14 cellular contexts compared by ENCODE assay signal in the genomic region with DNA sequence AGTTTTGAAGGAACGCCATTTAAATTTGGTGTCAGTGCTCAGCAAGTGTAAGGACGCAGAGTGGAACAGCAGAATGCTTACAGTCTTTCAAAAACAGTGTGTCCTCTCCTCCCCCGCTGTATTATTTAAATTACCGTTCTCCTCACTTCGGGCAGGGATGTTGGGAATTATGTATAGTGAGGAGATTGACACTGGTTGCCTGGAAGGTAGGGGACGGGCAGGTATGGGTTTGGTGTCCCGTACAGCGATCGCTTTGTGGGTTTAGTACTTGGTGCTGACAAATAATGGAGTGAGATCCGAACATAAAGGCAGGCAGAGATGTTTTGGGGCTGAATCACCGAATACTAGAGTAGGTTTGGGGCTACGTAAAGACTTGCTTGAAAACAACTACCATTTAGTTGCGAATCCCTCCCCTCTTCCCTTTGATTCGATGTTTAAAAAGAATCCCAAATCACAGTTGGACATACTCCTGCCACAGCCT. TPM values are rescaled to one million over a fixed set of nuclear protein-coding genes. Genes with fewer than 3 reads are reported as not detected.
DNase-seq lines count a peak whose midpoint lies in the region; ATAC-seq, FAIRE-seq and TF ChIP-seq lines count a peak whose summit lies in the region.
"Had no signal": no experiment of that assay in that cellular context is flagged by ENCODE, and none has a peak within 500 bp of the region (broad histone marks: within the 10 kb centered on the region; RNA-seq: fewer than 3 reads in every experiment).

No MANE protein-coding gene starts in this region.

- no peaks in the 10 kb centered on the region for H3K9me3 ChIP-seq in ovary

- no peaks in the 10 kb centered on the region for H3K36me3 ChIP-seq in ovary

- WGBS in ovary, 3 donors: 15 to 18% (median 15%) methylated on average over 14 of the region's 14 CpGs

- peak overlapping the region; percentile 33 for H3K27ac Mint-ChIP-seq in activated T-helper 2 cell treated with anti-CD3 and anti-CD28 coated beads, Interferon-gamma antibody, Interleukin-2, Interleukin-4, amounts not matched to agents 10 μg/mL and 5 μg/mL and 100 μg/mL, durations not matched to agents 14 hours and 24 hours and 36 hours
- no peak overlapping the region for H3K27ac Mint-ChIP-seq in mesothelial cell of epicardium

- no peaks in the 10 kb centered on the region for H3K9me3 Mint-ChIP-seq in activated T-helper 2 cell treated with anti-CD3 and anti-CD28 coated beads, Interferon-gamma antibody, Interleukin-2, Interleukin-4, amounts not matched to agents 10 μg/mL and 5 μg/mL and 100 μg/mL, durations not matched to agents 14 hours and 24 hours and 36 hours
- peaks cover 4% of the 10 kb centered on the region for H3K9me3 Mint-ChIP-seq in mesothelial cell of epicardium

- TF ChIP-seq CTCF in GM13977 (IDR thresholded peaks at IDR 0.05; ENCODE audit: extremely low read depth, insufficient read depth, missing control alignments) (no peak), mesothelial cell of epicardium (IDR thresholded peaks at IDR 0.05; ENCODE audit: unreplicated experiment) (no peak), ovary (IDR thresholded peaks at IDR 0.05) (no peak)

- H3K4me3 ChIP-seq in ovary: no peak overlapping the region

- peak overlapping the region; percentile 82 for H3K4me3 Mint-ChIP-seq in activated T-helper 2 cell treated with anti-CD3 and anti-CD28 coated beads, Interferon-gamma antibody, Interleukin-2, Interleukin-4, amounts not matched to agents 10 μg/mL and 5 μg/mL and 100 μg/mL, durations not matched to agents 14 hours and 24 hours and 36 hours (ENCODE audit: low read depth)
- peak overlapping the region; percentile 71 for H3K4me3 Mint-ChIP-seq in mesothelial cell of epicardium

- intact Hi-C loops in activated T-helper 2 cell treated with anti-CD3 and anti-CD28 coated beads, Interferon-gamma antibody, Interleukin-2, Interleukin-4, amounts not matched to agents 10 μg/mL and 5 μg/mL and 100 μg/mL, durations not matched to agents 14 hours and 24 hours and 36 hours (cut with micrococcal nuclease): loop anchor here (5.0 to 10.0 kb wide), 2 partner anchors 69 to 162 kb away; no protein-coding TSS in a partner anchor
- intact Hi-C loops in ovary (cut with DNase I): loop anchor here in 2 of 4 donors (5.0 to 10.0 kb wide), 2 partner anchors 692 to 694 kb away; no protein-coding TSS in a partner anchor

- peak; percentile 33 for DNase-seq in 8988T
- DNase-seq in GM13977 (ENCODE audit: low spot score): peak; percentile 20
- no peak for DNase-seq in activated T-helper 2 cell treated with anti-CD3 and anti-CD28 coated beads, Interferon-gamma antibody, Interleukin-2, Interleukin-4, amounts not matched to agents 10 μg/mL and 5 μg/mL and 100 μg/mL, durations not matched to agents 14 hours and 24 hours and 36 hours (ENCODE audit: low spot score)
- DNase-seq in mesothelial cell of epicardium (ENCODE audit: low spot score in 2 of 2, unreplicated experiment in 2 of 2): no peak
- DNase-seq in ovary: no peak
- no peak for DNase-seq in HTR-8/SVneo (ENCODE audit: insufficient read length, low spot score)
- DNase-seq in NCI-H2029 treated with DMSO at 0.1 percent for 48 hours (lab: John Stamatoyannopoulos, UW): no peak
- DNase-seq: amniotic stem cell, COR-L47, NCI-H1092 had no signal

- no peak for ATAC-seq in GM21390 (IDR thresholded peaks at IDR 0.05; ENCODE audit: unreplicated experiment)
- ATAC-seq: left lobe of liver had no signal

- peaks cover 29% of the 10 kb centered on the region for H3K4me1 Mint-ChIP-seq in activated T-helper 2 cell treated with anti-CD3 and anti-CD28 coated beads, Interferon-gamma antibody, Interleukin-2, Interleukin-4, amounts not matched to agents 10 μg/mL and 5 μg/mL and 100 μg/mL, durations not matched to agents 14 hours and 24 hours and 36 hours (ENCODE audit: low read depth)
- peaks cover 25% of the 10 kb centered on the region for H3K4me1 Mint-ChIP-seq in mesothelial cell of epicardium

- FAIRE-seq in HTR-8/SVneo (lab: Jason Lieb, UNC): no peak
- FAIRE-seq: GM18507 had no signal

- in situ Hi-C loops in GM13977 (cut with MboI; ENCODE audit: low pct_unique_long_range_greater_than_20kb, low sequenced_read_pairs, unreplicated experiment): loop anchor here (10.0 kb wide), 1 partner anchor 812 kb away; no protein-coding TSS in a partner anchor

- H3K27me3 Mint-ChIP-seq in activated T-helper 2 cell treated with anti-CD3 and anti-CD28 coated beads, Interferon-gamma antibody, Interleukin-2, Interleukin-4, amounts not matched to agents 10 μg/mL and 5 μg/mL and 100 μg/mL, durations not matched to agents 14 hours and 24 hours and 36 hours (ENCODE audit: low read depth): peaks cover 59% of the 10 kb centered on the region
- H3K27me3 Mint-ChIP-seq in mesothelial cell of epicardium (ENCODE audit: low read depth): peaks cover 88% of the 10 kb centered on the region

- no peak overlapping the region for H3K27ac ChIP-seq in ovary
- H3K27ac ChIP-seq: epithelial cell of prostate had no signal

- TF ChIP-seq POLR2A in ovary (IDR thresholded peaks at IDR 0.05): no peak

- TF ChIP-seq EP300 in ovary (IDR thresholded peaks at IDR 0.05): no peak

- peaks cover 10% of the 10 kb centered on the region for H3K36me3 Mint-ChIP-seq in activated T-helper 2 cell treated with anti-CD3 and anti-CD28 coated beads, Interferon-gamma antibody, Interleukin-2, Interleukin-4, amounts not matched to agents 10 μg/mL and 5 μg/mL and 100 μg/mL, durations not matched to agents 14 hours and 24 hours and 36 hours (ENCODE audit: low read depth)
- H3K36me3 Mint-ChIP-seq in mesothelial cell of epicardium: no peaks in the 10 kb centered on the region

- peaks cover 9% of the 10 kb centered on the region for H3K27me3 ChIP-seq in ovary

- peaks cover 13% of the 10 kb centered on the region for H3K4me1 ChIP-seq in ovary (ENCODE audit: insufficient read depth)

RNA-seq across cellular contexts. Expression of a gene that starts 2.1 kb away (rescaled TPM):
- not detected in 2 replicates for total RNA-seq in activated T-helper 2 cell treated with anti-CD3 and anti-CD28 coated beads, Interferon-gamma antibody, Interleukin-2, Interleukin-4, amounts not matched to agents 10 μg/mL and 5 μg/mL and 100 μg/mL, durations not matched to agents 14 hours and 24 hours and 36 hours
- total RNA-seq in mesothelial cell of epicardium: 1.3 to 1.4 TPM (median 1.3 TPM) in 3 replicates
- total RNA-seq in ovary: 1 to 10 TPM in 1 of 7 donors, under 1 TPM in 5, not detected in 1; 0.10 to 1.4 (median 0.49) TPM
- polyA plus RNA-seq in ovary: under 1 TPM; 0.10 to 0.21 TPM
- total RNA-seq: left lobe of liver had no signal

Comparison
In these comparisons a context has a peak if more than half of its experiments do, and no peak if none do; other contexts are left out.
1. DNase-seq: peak in 8988T (single experiment) and GM13977 (single experiment); none in activated T-helper 2 cell treated with anti-CD3 and anti-CD28 coated beads, Interferon-gamma antibody, Interleukin-2, Interleukin-4, amounts not matched to agents 10 μg/mL and 5 μg/mL and 100 μg/mL, durations not matched to agents 14 hours and 24 hours and 36 hours (single experiment), mesothelial cell of epicardium (0 of 2), ovary (0 of 5), HTR-8/SVneo (single experiment) and NCI-H2029 treated with DMSO at 0.1 percent for 48 hours (single experiment).